Comparison of ENCODE assay signal across 22 cellular contexts in the genomic region with DNA sequence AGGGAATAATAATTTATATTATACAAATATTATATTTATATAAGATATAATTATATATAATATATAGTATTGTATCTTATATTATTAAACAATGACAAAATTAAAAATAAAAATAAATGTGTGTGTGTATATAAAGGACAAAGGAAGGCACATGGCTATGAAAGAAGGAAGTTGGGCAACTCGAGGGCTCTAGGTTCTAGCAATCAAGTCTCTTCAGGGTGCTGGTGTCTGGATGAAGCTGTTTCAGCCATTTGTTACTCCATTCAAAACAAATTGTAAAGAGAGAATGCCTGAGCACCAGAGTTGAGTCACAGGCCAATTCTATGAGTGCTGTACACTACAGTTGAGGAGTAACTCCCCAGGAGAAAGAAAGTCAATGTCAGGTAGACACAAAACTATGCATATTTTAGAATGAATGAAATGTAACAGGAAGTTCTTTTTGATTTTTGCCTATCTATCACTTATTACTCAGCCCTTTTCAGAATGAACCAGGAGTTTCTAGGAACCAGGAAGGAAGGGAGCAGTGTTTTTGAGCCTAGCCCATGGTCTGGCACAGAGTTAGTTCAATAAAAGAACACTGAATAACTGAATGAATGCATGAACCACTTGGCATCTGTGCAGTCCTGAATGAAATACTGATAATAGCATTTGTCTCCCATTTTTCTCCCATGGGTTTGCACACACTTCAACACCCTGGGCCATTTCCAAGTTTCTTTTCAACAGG.
DNase-seq lines count a peak whose midpoint lies in the region; ATAC-seq, FAIRE-seq and TF ChIP-seq lines count a peak whose summit lies in the region.
"Had no signal": no experiment of that assay in that cellular context is flagged by ENCODE, and none has a peak within 500 bp of the region (broad histone marks: within the 10 kb centered on the region; RNA-seq: fewer than 3 reads in every experiment).

No MANE protein-coding gene starts in this region.

- no peaks in the 10 kb centered on the region for H3K9me3 ChIP-seq in keratinocyte (ENCODE audit: control insufficient read depth, low read depth, low read length)
- no peaks in the 10 kb centered on the region for H3K9me3 ChIP-seq in CD8-positive, alpha-beta memory T cell (ENCODE audit: low read length)
- no peaks in the 10 kb centered on the region for H3K9me3 ChIP-seq in left ventricle myocardium inferior (replicated peaks)
- H3K9me3 ChIP-seq: upper lobe of left lung had no signal

- H2AFZ ChIP-seq in keratinocyte (ENCODE audit: control insufficient read depth, low read length), result peak overlapping the region; percentile 38

- no peak for FAIRE-seq in keratinocyte (lab: Jason Lieb, UNC)
- FAIRE-seq: H54 had no signal

- TF ChIP-seq CTCF in natural killer cell (IDR thresholded peaks at IDR 0.05), result no peak
- TF ChIP-seq CTCF in keratinocyte (optimal IDR thresholded peaks at IDR 0.05 in 1 of 3, IDR thresholded peaks at IDR 0.05 in 1 of 3, conservative IDR thresholded peaks at IDR 0.05 in 1 of 3; ENCODE audit: extremely low read depth in 1 of 3, insufficient read depth in 2 of 3, low read length in 3 of 3), result no peak
- no peak for TF ChIP-seq CTCF in left ventricle myocardium inferior (IDR thresholded peaks at IDR 0.05; ENCODE audit: borderline replicate concordance)

- peaks cover 4% of the 10 kb centered on the region for H3K9me3 Mint-ChIP-seq in natural killer cell treated with Interleukin-12 subunit alpha and Interleukin-12 subunit beta and Interleukin-15 and Interleukin-18, amount 100 ng/mL, for 72 hours
- no peaks in the 10 kb centered on the region for H3K9me3 Mint-ChIP-seq in natural killer cell
- H3K9me3 Mint-ChIP-seq in CD8-positive, alpha-beta memory T cell, result no peaks in the 10 kb centered on the region
- no peaks in the 10 kb centered on the region for H3K9me3 Mint-ChIP-seq in activated T-cell treated with anti-CD3 and anti-CD28 coated beads, Interleukin-2, amount 50 U/mL, for 4 hours
- H3K9me3 Mint-ChIP-seq: brain had no signal

- H3K79me2 ChIP-seq in keratinocyte (ENCODE audit: control insufficient read depth, insufficient read depth, low read length), result no peaks in the 10 kb centered on the region

- peak overlapping the region; percentile 6 for H3K4me3 Mint-ChIP-seq in natural killer cell treated with Interleukin-12 subunit alpha and Interleukin-12 subunit beta and Interleukin-15 and Interleukin-18, amount 100 ng/mL, for 72 hours
- H3K4me3 Mint-ChIP-seq in natural killer cell, result no peak overlapping the region
- H3K4me3 Mint-ChIP-seq in CD8-positive, alpha-beta memory T cell, result no peak overlapping the region
- H3K4me3 Mint-ChIP-seq in activated T-cell treated with anti-CD3 and anti-CD28 coated beads, Interleukin-2, amount 50 U/mL, for 4 hours, result no peak overlapping the region
- H3K4me3 Mint-ChIP-seq: brain, neural crest cell had no signal

- peaks cover 14% of the 10 kb centered on the region for H3K36me3 Mint-ChIP-seq in natural killer cell treated with Interleukin-12 subunit alpha and Interleukin-12 subunit beta and Interleukin-15 and Interleukin-18, amount 100 ng/mL, for 72 hours
- peaks cover 4% of the 10 kb centered on the region for H3K36me3 Mint-ChIP-seq in natural killer cell
- H3K36me3 Mint-ChIP-seq in CD8-positive, alpha-beta memory T cell, result peaks cover 0 to 7% (median under 1%) of the 10 kb centered on the region in 3 donors
- H3K36me3 Mint-ChIP-seq in activated T-cell treated with anti-CD3 and anti-CD28 coated beads, Interleukin-2, amount 50 U/mL, for 4 hours (ENCODE audit: insufficient read depth), result no peaks in the 10 kb centered on the region
- H3K36me3 Mint-ChIP-seq: brain had no signal

- peaks cover 12% of the 10 kb centered on the region in 2 donors for H3K4me1 Mint-ChIP-seq in natural killer cell treated with Interleukin-12 subunit alpha and Interleukin-12 subunit beta and Interleukin-15 and Interleukin-18, amount 100 ng/mL, for 72 hours (ENCODE audit: low read depth in 2 of 2)
- H3K4me1 Mint-ChIP-seq in natural killer cell, result no peaks in the 10 kb centered on the region
- no peaks in the 10 kb centered on the region for H3K4me1 Mint-ChIP-seq in CD8-positive, alpha-beta memory T cell
- peaks cover 4% of the 10 kb centered on the region for H3K4me1 Mint-ChIP-seq in activated T-cell treated with anti-CD3 and anti-CD28 coated beads, Interleukin-2, amount 50 U/mL, for 4 hours (ENCODE audit: low read depth)
- H3K4me1 Mint-ChIP-seq: brain had no signal

- H3K27ac Mint-ChIP-seq in natural killer cell treated with Interleukin-12 subunit alpha and Interleukin-12 subunit beta and Interleukin-15 and Interleukin-18, amount 100 ng/mL, for 72 hours, result peak overlapping the region; percentile 24 to 38
- no peak overlapping the region for H3K27ac Mint-ChIP-seq in natural killer cell
- no peak overlapping the region for H3K27ac Mint-ChIP-seq in CD8-positive, alpha-beta memory T cell
- H3K27ac Mint-ChIP-seq: brain had no signal

- H4K20me1 ChIP-seq in keratinocyte (ENCODE audit: control insufficient read depth, extremely low read depth, insufficient read depth, low read length), result no peaks in the 10 kb centered on the region

- dilution Hi-C loops in keratinocyte (cut with MboI; ENCODE audit: extremely low pct_ligation_motif_present, low sequenced_read_pairs), result no loop called here

- intact Hi-C loops in natural killer cell (cut with micrococcal nuclease), result no loop called here
- intact Hi-C loops in left ventricle myocardium inferior (cut with micrococcal nuclease), result no loop called here

- H3K36me3 ChIP-seq in keratinocyte (ENCODE audit: control insufficient read depth in 2 of 2, extremely low read depth in 1 of 2, insufficient read depth in 2 of 2, low read length in 2 of 2), result no peaks in the 10 kb centered on the region
- H3K36me3 ChIP-seq in CD8-positive, alpha-beta memory T cell (ENCODE audit: insufficient read depth, low read length), result no peaks in the 10 kb centered on the region
- H3K36me3 ChIP-seq in left ventricle myocardium inferior, result no peaks in the 10 kb centered on the region
- H3K36me3 ChIP-seq: upper lobe of left lung had no signal

- peaks cover 0 to 15% of the 10 kb centered on the region in 2 donors for H3K27me3 Mint-ChIP-seq in natural killer cell treated with Interleukin-12 subunit alpha and Interleukin-12 subunit beta and Interleukin-15 and Interleukin-18, amount 100 ng/mL, for 72 hours
- H3K27me3 Mint-ChIP-seq in natural killer cell (ENCODE audit: low read depth in 2 of 2), result no peaks in the 10 kb centered on the region
- peaks cover 0 to 15% of the 10 kb centered on the region in 2 donors for H3K27me3 Mint-ChIP-seq in CD8-positive, alpha-beta memory T cell
- H3K27me3 Mint-ChIP-seq in activated T-cell treated with anti-CD3 and anti-CD28 coated beads, Interleukin-2, amount 50 U/mL, for 4 hours (ENCODE audit: low read depth), result no peaks in the 10 kb centered on the region
- H3K27me3 Mint-ChIP-seq: brain had no signal

- H3K9ac ChIP-seq in keratinocyte (ENCODE audit: control insufficient read depth, extremely low read depth, insufficient read depth, low read length), result no peak overlapping the region

- CTCF ChIA-PET in CD8-positive, alpha-beta memory T cell (lab: Charles Lee), result no interaction called here

- peak in 1 of 2 donors; percentile 51 for ATAC-seq in natural killer cell treated with Interleukin-12 subunit alpha and Interleukin-12 subunit beta and Interleukin-15 and Interleukin-18, amount 100 ng/mL, for 72 hours
- ATAC-seq in natural killer cell (no peak), HG03469 (IDR thresholded peaks at IDR 0.05; ENCODE audit: unreplicated experiment) (no peak)
- no peak for ATAC-seq in activated T-cell treated with anti-CD3 and anti-CD28 coated beads, Interleukin-2, amount 50 U/mL, for 4 hours

- POLR2A ChIA-PET in CD8-positive, alpha-beta memory T cell (lab: Charles Lee), result no interaction called here

- H3K4me2 ChIP-seq in keratinocyte (ENCODE audit: control insufficient read depth, extremely low read depth, insufficient read depth, low read depth, low read length), result no peak overlapping the region

- H3K4me3 ChIP-seq in keratinocyte (ENCODE audit: control insufficient read depth in 2 of 3, extremely low read depth in 1 of 3, insufficient read depth in 2 of 3, low read depth in 1 of 3, low read length in 3 of 3), result no peak overlapping the region
- no peak overlapping the region for H3K4me3 ChIP-seq in CD8-positive, alpha-beta memory T cell (ENCODE audit: low read length)
- H3K4me3 ChIP-seq in left ventricle myocardium inferior, result no peak overlapping the region
- H3K4me3 ChIP-seq: upper lobe of left lung had no signal

- no peaks in the 10 kb centered on the region for H3K9me1 ChIP-seq in keratinocyte (ENCODE audit: control insufficient read depth, extremely low read depth, insufficient read depth, low read length)

- no peak overlapping the region for H3K27ac ChIP-seq in keratinocyte (ENCODE audit: control insufficient read depth, insufficient read depth, low read length)
- no peak overlapping the region for H3K27ac ChIP-seq in CD8-positive, alpha-beta memory T cell (ENCODE audit: low read depth, low read length)
- H3K27ac ChIP-seq in left ventricle myocardium inferior (replicated peaks), result no peak overlapping the region
- H3K27ac ChIP-seq: C4-2B, RWPE1, upper lobe of left lung had no signal

- H3K4me1 ChIP-seq in keratinocyte (ENCODE audit: control insufficient read depth, extremely low read depth, insufficient read depth, low read length) (peaks cover 19% of the 10 kb centered on the region), left ventricle myocardium inferior (no peaks in the 10 kb centered on the region)
- no peaks in the 10 kb centered on the region for H3K4me1 ChIP-seq in CD8-positive, alpha-beta memory T cell (ENCODE audit: insufficient read depth, low read length)

- no peak for DNase-seq in natural killer cell treated with Interleukin-12 subunit alpha and Interleukin-12 subunit beta and Interleukin-15 and Interleukin-18, amount 100 ng/mL, for 72 hours (ENCODE audit: low spot score)
- DNase-seq in natural killer cell (no peak), SK-MEL-5 (ENCODE audit: low read depth, low spot score) (peak; percentile 37), keratinocyte (ENCODE audit: low read depth, low spot score) (no peak), left ventricle myocardium inferior (no peak)
- no peak for DNase-seq in CD8-positive, alpha-beta memory T cell
- no peak for DNase-seq in activated T-cell treated with anti-CD3 and anti-CD28 coated beads, Interleukin-2, amount 50 U/mL, for 4 hours
- DNase-seq: ACHN; activated gamma-delta T cell; DMS 273 treated with DMSO at 0.1 percent for 48 hours; effector memory CD4-positive, alpha-beta T cell; NCI-H1436; NCI-H2107; NK-92 treated with Interleukin-12 subunit alpha and Interleukin-12 subunit beta, amount 100 ng/mL, for 24 hours; stimulated activated CD8-positive, alpha-beta memory T cell treated with anti-CD3 and anti-CD28 coated beads, Interleukin-4, amount 100 ng/mL, for 48 hours had no signal

- no peaks in the 10 kb centered on the region for H3K27me3 ChIP-seq in keratinocyte (ENCODE audit: control insufficient read depth, extremely low read depth, insufficient read depth, low read length)
- H3K27me3 ChIP-seq in CD8-positive, alpha-beta memory T cell (ENCODE audit: insufficient read depth, low read length, poor library complexity, severe bottlenecking), result no peaks in the 10 kb centered on the region
- no peaks in the 10 kb centered on the region for H3K27me3 ChIP-seq in left ventricle myocardium inferior (ENCODE audit: low read depth)
- H3K27me3 ChIP-seq: upper lobe of left lung had no signal

- in situ Hi-C loops in SK-MEL-5 (cut with HindIII; ENCODE audit: low pct_unique_long_range_greater_than_20kb, low sequenced_read_pairs), result no loop called here

Comparison
In these comparisons a context has a peak if more than half of its experiments do, and no peak if none do; other contexts are left out.
1. H3K27ac Mint-ChIP-seq: peak in natural killer cell treated with Interleukin-12 subunit alpha and Interleukin-12 subunit beta and Interleukin-15 and Interleukin-18, amount 100 ng/mL, for 72 hours (2 of 2); none in natural killer cell (0 of 2) and CD8-positive, alpha-beta memory T cell (0 of 8).